Comparison of ENCODE assay signal across 18 cellular contexts in genomic region chr1:51654000-51654399, GRCh38. TPM values are rescaled to one million over a fixed set of nuclear protein-coding genes. Genes with fewer than 3 reads are reported as not detected.
DNase-seq lines count a peak whose midpoint lies in the region; ATAC-seq and TF ChIP-seq lines count a peak whose summit lies in the region.
"Had no signal": no experiment of that assay in that cellular context is flagged by ENCODE, and none has a peak within 500 bp of the region (broad histone marks: within the 10 kb centered on the region; RNA-seq: fewer than 3 reads in every experiment).

No MANE protein-coding gene starts in this region.

- H3K9me2 ChIP-seq in GM23248 (ENCODE audit: insufficient read depth) = no peaks in the 10 kb centered on the region

- 81 to 93% methylated on average over 1 of the region's 1 CpG for WGBS in GM23248 (ENCODE audit: low coverage in 1 of 2, low lambda C conversion rate in 2 of 2, missing lambda C conversion rate in 2 of 2), 2 experiments

- H3K4me3 ChIP-seq in left ventricle myocardium inferior (no peak overlapping the region), gastrocnemius medialis (no peak overlapping the region), GM23248 (no peak overlapping the region)
- H3K4me3 ChIP-seq: BLaER1 treated with 17β-estradiol and CSF1 and Interleukin-3, amounts not matched to agents 10 nM and 100 nM; GM12878 had no signal

- peaks cover 72% of the 10 kb centered on the region for H3K79me2 ChIP-seq in GM23248 (ENCODE audit: insufficient read depth)

- TF ChIP-seq CTCF in left ventricle myocardium inferior (IDR thresholded peaks at IDR 0.05; ENCODE audit: borderline replicate concordance) (no peak), gastrocnemius medialis (IDR thresholded peaks at IDR 0.05 in 4 of 5, conservative IDR thresholded peaks at IDR 0.05 in 1 of 5) (no peak)

- H3K9me3 ChIP-seq in left ventricle myocardium inferior (replicated peaks) = no peaks in the 10 kb centered on the region
- no peaks in the 10 kb centered on the region for H3K9me3 ChIP-seq in gastrocnemius medialis
- no peaks in the 10 kb centered on the region for H3K9me3 ChIP-seq in GM23248 (ENCODE audit: low read depth)
- H3K9me3 ChIP-seq: BLaER1 treated with 17β-estradiol and CSF1 and Interleukin-3, amounts not matched to agents 10 nM and 100 nM had no signal

- H3K27ac ChIP-seq in left ventricle myocardium inferior (replicated peaks) (peak overlapping the region; percentile 46), gastrocnemius medialis (peak overlapping the region; percentile 45 to 99 (median 56)), GM23248 (no peak overlapping the region)
- H3K27ac ChIP-seq: BLaER1 treated with 17β-estradiol and CSF1 and Interleukin-3, amounts not matched to agents 10 nM and 100 nM had no signal

- H3F3A ChIP-seq in GM23248 (ENCODE audit: insufficient read depth) = 0 out of 2 replicates have a peak, but pooled peaks cover 9% of the 10 kb centered on the region

- intact Hi-C loops in left ventricle myocardium inferior (cut with micrococcal nuclease) (no loop called here), Right ventricle myocardium inferior (cut with DNase I) (no loop called here), gastrocnemius medialis (cut with DNase I; ENCODE audit: low total_unique reads) (no loop called here)

- H2AFZ ChIP-seq in GM23248 = no peak overlapping the region

- no peak overlapping the region for H3K4me2 ChIP-seq in GM23248 (ENCODE audit: unreplicated experiment)
- H3K4me2 ChIP-seq: BLaER1 treated with 17β-estradiol and CSF1 and Interleukin-3, amounts not matched to agents 10 nM and 100 nM had no signal

- H3K36me3 ChIP-seq in left ventricle myocardium inferior = no peaks in the 10 kb centered on the region
- peaks cover 0 to 6% of the 10 kb centered on the region in 2 donors for H3K36me3 ChIP-seq in gastrocnemius medialis
- 0 out of 2 replicates have a peak, but pooled peaks cover 2% of the 10 kb centered on the region for H3K36me3 ChIP-seq in GM23248 (ENCODE audit: low read depth)

- no peak for ATAC-seq in Right ventricle myocardium inferior
- ATAC-seq in left lobe of liver = peak; percentile 81
- peak in 1 of 2 donors; percentile 12 for ATAC-seq in gastrocnemius medialis
- ATAC-seq: GM12878 had no signal

- DNase-seq in left ventricle myocardium inferior (no peak), Right ventricle myocardium inferior (ENCODE audit: missing footprints) (no peak), dermis microvascular lymphatic vessel endothelial cell (ENCODE audit: low read depth in 2 of 2) (peak; percentile 28 to 53), left lobe of liver (ENCODE audit: low spot score) (no peak), gastrocnemius medialis (no peak), GM23248 (no peak), T-helper 9 cell (no peak), C1 segment of cervical spinal cord (lab: John Stamatoyannopoulos, UW) (no peak)
- DNase-seq: CD4-positive, CD25-positive, alpha-beta regulatory T cell; CD8-positive, alpha-beta memory T cell; COR-L47; DMS 273 treated with DMSO at 0.1 percent for 48 hours; DMS53; DND-41; EL; H9 had no signal

- H3K4me1 ChIP-seq in left ventricle myocardium inferior = peaks cover 84% of the 10 kb centered on the region
- peaks cover 79 to 96% of the 10 kb centered on the region in 2 donors for H3K4me1 ChIP-seq in gastrocnemius medialis
- H3K4me1 ChIP-seq in GM23248 (ENCODE audit: insufficient read depth) = peaks cover 18% of the 10 kb centered on the region

- in situ Hi-C loops in gastrocnemius medialis (cut with MboI; ENCODE audit: low sequenced_read_pairs in 4 of 4) (no loop called here), GM23248 (cut with MboI) (no loop called here)

- H3K9ac ChIP-seq in GM23248 = no peak overlapping the region
- H3K9ac ChIP-seq: BLaER1 treated with 17β-estradiol and CSF1 and Interleukin-3, amounts not matched to agents 10 nM and 100 nM had no signal

- no peak for TF ChIP-seq POLR2A in gastrocnemius medialis (IDR thresholded peaks at IDR 0.05)

- H4K20me1 ChIP-seq in GM23248 (ENCODE audit: insufficient read depth) = no peaks in the 10 kb centered on the region

- H3K27me3 ChIP-seq in left ventricle myocardium inferior (ENCODE audit: low read depth) (no peaks in the 10 kb centered on the region), gastrocnemius medialis (no peaks in the 10 kb centered on the region), GM23248 (replicated peaks; ENCODE audit: insufficient read depth) (no peaks in the 10 kb centered on the region)
- H3K27me3 ChIP-seq: BLaER1 treated with 17β-estradiol and CSF1 and Interleukin-3, amounts not matched to agents 10 nM and 100 nM had no signal

RNA-seq across cellular contexts. Expression of gene OSBPL9, which starts 37.1 kb away (rescaled TPM):
- total RNA-seq in left ventricle myocardium inferior = 55.8 TPM
- 45.1 TPM for total RNA-seq in Right ventricle myocardium inferior
- total RNA-seq in dermis microvascular lymphatic vessel endothelial cell = 83.4 and 93.6 TPM in 2 replicates
- 61.1 TPM for total RNA-seq in left lobe of liver
- total RNA-seq in gastrocnemius medialis = 100 to 1,000 TPM in 3 of 4 donors, 10 to 100 TPM in 1; 65.8 to 206 (median 136) TPM
- total RNA-seq in GM23248 (2014; rRNA removed; shearing (Covaris generic)) = 37.0 and 53.6 TPM in 2 replicates
- polyA plus RNA-seq in GM23248 (2016; fragmentation: Nextera tagmentation; extraction: Ambion mirVana) = 32.2 and 33.0 TPM in 2 replicates

Comparison
In these comparisons a context has a peak if more than half of its experiments do, and no peak if none do; other contexts are left out.
1. DNase-seq: peak in dermis microvascular lymphatic vessel endothelial cell (2 of 2); none in left ventricle myocardium inferior (single experiment), Right ventricle myocardium inferior (single experiment), left lobe of liver (single experiment), gastrocnemius medialis (0 of 2), GM23248 (single experiment), T-helper 9 cell (single experiment) and C1 segment of cervical spinal cord (0 of 14).